23 cellular contexts compared by ENCODE assay signal in genomic region chr11:120012245-120012644, GRCh38.
"Had no signal": no experiment of that assay in that cellular context is flagged by ENCODE, and none has a peak within 500 bp of the region (broad histone marks: within the 10 kb centered on the region; RNA-seq: fewer than 3 reads in every experiment).

No MANE protein-coding gene starts in this region.

- H3K4me3 Mint-ChIP-seq: activated CD4-positive, alpha-beta memory T cell treated with anti-CD3 and anti-CD28 coated beads for 36 hours; activated CD4-positive, alpha-beta T cell treated with anti-CD3 and anti-CD28 coated beads, Interleukin-2, amount 10 ng/mL, durations not matched to agents 7 days and 5 days; activated naive CD4-positive, alpha-beta T cell treated with anti-CD3 and anti-CD28 coated beads, Interleukin-2, amount 10 ng/mL, durations not matched to agents 7 days and 5 days; activated naive CD8-positive, alpha-beta T cell treated with anti-CD3 and anti-CD28 coated beads for 36 hours; activated T-cell treated with anti-CD3 and anti-CD28 coated beads, Interleukin-2, amount 50 U/mL, for 72 hours; T-cell had no signal

- H3K36me3 Mint-ChIP-seq: activated CD4-positive, alpha-beta memory T cell treated with anti-CD3 and anti-CD28 coated beads for 36 hours; activated naive CD4-positive, alpha-beta T cell treated with anti-CD3 and anti-CD28 coated beads, Interleukin-2, amount 10 ng/mL, durations not matched to agents 7 days and 5 days; activated naive CD8-positive, alpha-beta T cell treated with anti-CD3 and anti-CD28 coated beads for 36 hours; T-cell had no signal

- H3K9me3 ChIP-seq: breast epithelium had no signal

- H3K9me3 Mint-ChIP-seq: activated CD4-positive, alpha-beta memory T cell treated with anti-CD3 and anti-CD28 coated beads for 36 hours; activated CD4-positive, alpha-beta T cell treated with anti-CD3 and anti-CD28 coated beads, Interleukin-2, amount 10 ng/mL, durations not matched to agents 7 days and 5 days; activated naive CD4-positive, alpha-beta T cell treated with anti-CD3 and anti-CD28 coated beads, Interleukin-2, amount 10 ng/mL, durations not matched to agents 7 days and 5 days; activated naive CD8-positive, alpha-beta T cell treated with anti-CD3 and anti-CD28 coated beads for 36 hours; activated T-cell treated with anti-CD3 and anti-CD28 coated beads, Interleukin-2, amount 50 U/mL, for 72 hours; activated T-helper 2 cell treated with anti-CD3 and anti-CD28 coated beads, Interferon-gamma antibody, Interleukin-2, Interleukin-4, amounts not matched to agents 10 μg/mL and 5 μg/mL and 100 μg/mL, durations not matched to agents 14 hours and 24 hours and 36 hours; T-cell had no signal

- H3K4me1 ChIP-seq: breast epithelium had no signal

- H3K27ac ChIP-seq: breast epithelium, SK-N-MC had no signal

- H3K27ac Mint-ChIP-seq: activated CD4-positive, alpha-beta memory T cell treated with anti-CD3 and anti-CD28 coated beads for 36 hours; activated CD4-positive, alpha-beta T cell treated with anti-CD3 and anti-CD28 coated beads, Interleukin-2, amount 10 ng/mL, durations not matched to agents 7 days and 5 days; activated naive CD4-positive, alpha-beta T cell treated with anti-CD3 and anti-CD28 coated beads, Interleukin-2, amount 10 ng/mL, durations not matched to agents 7 days and 5 days; activated naive CD8-positive, alpha-beta T cell treated with anti-CD3 and anti-CD28 coated beads for 36 hours; activated T-cell treated with anti-CD3 and anti-CD28 coated beads, Interleukin-2, amount 50 U/mL, for 72 hours; activated T-helper 2 cell treated with anti-CD3 and anti-CD28 coated beads, Interferon-gamma antibody, Interleukin-2, Interleukin-4, amounts not matched to agents 10 μg/mL and 5 μg/mL and 100 μg/mL, durations not matched to agents 14 hours and 24 hours and 36 hours; T-cell had no signal

- DNase-seq: activated CD4-positive, alpha-beta memory T cell treated with anti-CD3 and anti-CD28 coated beads for 36 hours; activated CD4-positive, alpha-beta T cell treated with anti-CD3 and anti-CD28 coated beads, Interleukin-2, amount 10 ng/mL, durations not matched to agents 7 days and 5 days; activated CD4-positive, CD25-positive, alpha-beta regulatory T cell; activated CD8-positive, alpha-beta memory T cell treated with anti-CD3 and anti-CD28 coated beads for 24 hours; activated gamma-delta T cell treated with Interleukin-2 at 50 U/mL for 16 hours; activated naive CD4-positive, alpha-beta T cell treated with anti-CD3 and anti-CD28 coated beads, Interleukin-2, amount 10 ng/mL, durations not matched to agents 7 days and 5 days; activated naive CD8-positive, alpha-beta T cell treated with anti-CD3 and anti-CD28 coated beads for 36 hours; activated T-cell treated with anti-CD3 and anti-CD28 coated beads, Interleukin-2, amount 50 U/mL, for 72 hours; central memory CD4-positive, alpha-beta T cell; Karpas-422; MM.1S; NCI-H1105; NCI-H1436; NCI-H1694 treated with DMSO at 0.1 percent for 48 hours; NCI-H2029 treated with DMSO at 0.1 percent for 48 hours; NCI-H510A treated with DMSO at 0.1 percent for 48 hours; T-cell; T-helper 2 cell; T1000 had no signal

- H3K4me3 ChIP-seq: breast epithelium, K562, SK-N-MC had no signal

- H3K36me3 ChIP-seq: breast epithelium had no signal

- H3K4me1 Mint-ChIP-seq: activated CD4-positive, alpha-beta T cell treated with anti-CD3 and anti-CD28 coated beads, Interleukin-2, amount 10 ng/mL, durations not matched to agents 7 days and 5 days; activated naive CD4-positive, alpha-beta T cell treated with anti-CD3 and anti-CD28 coated beads, Interleukin-2, amount 10 ng/mL, durations not matched to agents 7 days and 5 days; activated naive CD8-positive, alpha-beta T cell treated with anti-CD3 and anti-CD28 coated beads for 36 hours; T-cell had no signal
